In the genomic region with DNA sequence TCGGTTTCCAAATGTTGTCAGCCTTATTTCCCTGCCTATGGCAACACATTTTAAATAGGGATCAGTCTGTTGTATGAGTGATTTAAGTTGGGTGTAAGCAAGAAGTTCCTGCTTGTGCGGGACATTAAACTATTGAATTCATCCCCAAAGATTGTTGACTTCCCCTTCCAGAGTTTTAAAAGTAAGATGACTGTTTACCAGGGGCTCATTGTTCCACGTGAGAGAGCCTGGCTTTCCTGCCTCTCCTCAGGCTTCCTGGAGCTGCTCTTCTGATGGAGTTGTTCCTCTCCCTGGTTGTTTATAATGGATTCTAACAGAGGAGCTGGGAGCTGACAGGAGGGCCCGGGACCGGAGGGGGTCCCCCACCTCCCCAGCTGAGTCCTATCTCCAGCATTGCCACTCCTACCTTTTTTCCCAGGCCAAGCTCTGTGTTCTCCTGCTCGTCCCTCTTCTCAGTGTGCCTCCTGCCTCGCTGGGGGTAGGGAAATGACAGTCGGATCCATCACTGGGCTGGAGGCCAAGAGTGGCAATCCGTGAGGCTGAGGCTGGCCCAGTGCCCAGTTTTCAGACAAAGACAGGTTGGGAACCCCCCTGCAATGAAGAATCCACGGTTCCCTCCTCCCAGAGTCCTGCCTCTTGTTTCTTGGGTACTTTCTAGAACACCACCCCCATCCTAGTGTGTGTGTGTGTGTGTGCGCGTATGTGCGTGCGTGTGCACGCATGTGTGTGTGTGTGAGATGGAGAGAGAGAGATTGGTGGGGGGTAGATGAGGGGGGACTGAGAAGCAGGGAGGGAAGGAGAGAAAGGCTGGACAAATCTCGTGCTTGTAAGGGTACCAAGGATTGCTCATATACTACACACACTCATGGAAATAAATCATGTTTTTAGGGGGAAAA, we compare ENCODE assay signal across 8 cellular contexts.
DNase-seq lines count a peak whose midpoint lies in the region; TF ChIP-seq lines count a peak whose summit lies in the region.

No MANE protein-coding gene starts in this region.

- no peak overlapping the region for H3K14ac ChIP-seq in neuronal stem cell (ENCODE audit: low read length)

- H3K4me1 ChIP-seq in HEK293 (ENCODE audit: control insufficient read depth, insufficient read depth, low read length) (no peaks in the 10 kb centered on the region), breast epithelium (no peaks in the 10 kb centered on the region), neuronal stem cell (ENCODE audit: control insufficient read depth in 2 of 2, insufficient read depth in 1 of 2, low read depth in 1 of 2, low read length in 2 of 2) (no peaks in the 10 kb centered on the region)

- no peak overlapping the region for H3K27ac Mint-ChIP-seq in progenitor cell of endocrine pancreas

- H3K36me3 ChIP-seq in HEK293 (ENCODE audit: control insufficient read depth in 2 of 2, insufficient read depth in 1 of 2, low read length in 2 of 2) (no peaks in the 10 kb centered on the region), breast epithelium (no peaks in the 10 kb centered on the region), neuronal stem cell (replicated peaks in 1 of 2; ENCODE audit: control insufficient read depth in 2 of 2, insufficient read depth in 2 of 2, low read length in 2 of 2) (no peaks in the 10 kb centered on the region), WERI-Rb-1 (no peaks in the 10 kb centered on the region)

- no peak overlapping the region for H2BK12ac ChIP-seq in neuronal stem cell (ENCODE audit: low read length)

- H3K79me1 ChIP-seq in neuronal stem cell (ENCODE audit: low read depth, low read length): no peaks in the 10 kb centered on the region

- H3K4me3 ChIP-seq in HEK293 (ENCODE audit: low read depth, low read length): no peak overlapping the region
- H3K4me3 ChIP-seq in breast epithelium: peak overlapping the region in 1 of 3 donors; percentile 35
- peak overlapping the region in 1 of 2 donors; percentile 53 for H3K4me3 ChIP-seq in neuronal stem cell (ENCODE audit: low read length in 2 of 2)
- H3K4me3 ChIP-seq in WERI-Rb-1 (ENCODE audit: low read depth, low read length): no peak overlapping the region

- CTCF ChIA-PET in HEK293 (lab: Yijun Ruan, JAX): interaction anchor here (0.6 to 1.3 kb wide), 9 partner anchors 8 to 1403 kb away, joined by 3 to 4 read pairs (median 3); no protein-coding TSS in a partner anchor

- H2BK15ac ChIP-seq in neuronal stem cell (ENCODE audit: low read length): no peak overlapping the region

- no peak overlapping the region for H2BK120ac ChIP-seq in neuronal stem cell (ENCODE audit: low read depth, low read length)

- H3K4me3 Mint-ChIP-seq in progenitor cell of endocrine pancreas (ENCODE audit: low read depth): no peak overlapping the region

- no peak overlapping the region for H4K91ac ChIP-seq in neuronal stem cell (ENCODE audit: low read depth, low read length, poor library complexity)

- no peak overlapping the region for H4K8ac ChIP-seq in neuronal stem cell (ENCODE audit: low read depth, low read length)

- H3K4me2 ChIP-seq in neuronal stem cell (ENCODE audit: insufficient read depth, low read length, poor library complexity, severe bottlenecking): no peak overlapping the region

- peaks cover 2% of the 10 kb centered on the region for H3K4me1 Mint-ChIP-seq in progenitor cell of endocrine pancreas (ENCODE audit: low read depth)

- H3K4ac ChIP-seq in neuronal stem cell (ENCODE audit: low read length): no peak overlapping the region

- H3K36me3 Mint-ChIP-seq in progenitor cell of endocrine pancreas (ENCODE audit: insufficient read depth): no peaks in the 10 kb centered on the region

- H2AFZ ChIP-seq in neuronal stem cell (ENCODE audit: low read length): peak overlapping the region; percentile 55

- H2AK5ac ChIP-seq in neuronal stem cell (ENCODE audit: low read depth, low read length): no peak overlapping the region

- H3K9me3 ChIP-seq in HEK293 (ENCODE audit: control insufficient read depth, insufficient read depth, low read depth, low read length): no peaks in the 10 kb centered on the region
- H3K9me3 ChIP-seq in breast epithelium: no peaks in the 10 kb centered on the region
- no peaks in the 10 kb centered on the region for H3K9me3 ChIP-seq in neuronal stem cell (replicated peaks in 1 of 2; ENCODE audit: control insufficient read depth in 2 of 2, insufficient read depth in 1 of 2, low read depth in 1 of 2, low read length in 2 of 2)
- H3K9me3 ChIP-seq in WERI-Rb-1 (ENCODE audit: severe bottlenecking): no peaks in the 10 kb centered on the region

- H3K23ac ChIP-seq in neuronal stem cell (ENCODE audit: low read depth, low read length, poor library complexity): no peak overlapping the region

- peak overlapping the region; percentile 46 for H3K18ac ChIP-seq in neuronal stem cell (ENCODE audit: low read length)

- no peaks in the 10 kb centered on the region for H3K9me3 Mint-ChIP-seq in progenitor cell of endocrine pancreas (ENCODE audit: low read depth)

- no peak overlapping the region for H2BK5ac ChIP-seq in neuronal stem cell (ENCODE audit: low read length)

- intact Hi-C loops in breast epithelium (cut with DNase I; ENCODE audit: low total_unique reads): no loop called here

- no peak overlapping the region for H3K27ac ChIP-seq in HEK293 (ENCODE audit: extremely low read depth, low read depth, low read length)
- H3K27ac ChIP-seq in breast epithelium: peak overlapping the region; percentile 29 to 66
- H3K27ac ChIP-seq in neuronal stem cell (replicated peaks; ENCODE audit: low read length): no peak overlapping the region
- no peak overlapping the region for H3K27ac ChIP-seq in WERI-Rb-1

- H3K27me3 ChIP-seq in breast epithelium: no peaks in the 10 kb centered on the region
- no peaks in the 10 kb centered on the region for H3K27me3 ChIP-seq in neuronal stem cell (ENCODE audit: control insufficient read depth in 3 of 3, insufficient read depth in 3 of 3, low read depth in 1 of 3, low read length in 3 of 3)
- H3K27me3 ChIP-seq in WERI-Rb-1 (ENCODE audit: insufficient read depth, low read depth, severe bottlenecking): no peaks in the 10 kb centered on the region

- no peak overlapping the region for H3K9ac ChIP-seq in neuronal stem cell (ENCODE audit: low read depth, low read length, poor library complexity)

- no peak for TF ChIP-seq POLR2A in breast epithelium (IDR thresholded peaks at IDR 0.05)

- DNase-seq in NCI-H2196 (lab: John Stamatoyannopoulos, UW; ENCODE audit: unreplicated experiment) (peak; percentile 80), breast epithelium (ENCODE audit: low spot score in 2 of 2) (no peak), neuronal stem cell (ENCODE audit: low spot score) (no peak), NOMO-1 (lab: John Stamatoyannopoulos, UW; ENCODE audit: unreplicated experiment in 2 of 2) (no peak), WERI-Rb-1 (no peak), progenitor cell of endocrine pancreas (ENCODE audit: low spot score, unreplicated experiment) (no peak), activated gamma-delta T cell treated with Interleukin-2 at 50 U/mL for 16 hours (no peak)

- no peak for TF ChIP-seq CTCF in HEK293 (tag by site-specific recombination; IDR thresholded peaks at IDR 0.05)
- no peak for TF ChIP-seq CTCF in breast epithelium (IDR thresholded peaks at IDR 0.05)
- TF ChIP-seq CTCF in WERI-Rb-1 (IDR thresholded peaks at IDR 0.05; ENCODE audit: low read depth, low read length): no peak
- no peak for TF ChIP-seq CTCF in progenitor cell of endocrine pancreas (IDR thresholded peaks at IDR 0.05; ENCODE audit: unreplicated experiment)

- no CpG with 5 or more reads among the region's 16 CpGs for WGBS in neuronal stem cell (ENCODE audit: extremely low coverage in 2 of 2, insufficient read length in 2 of 2, insufficient replicate concordance in 1 of 2), 2 donors

- peaks cover 4% of the 10 kb centered on the region for H3K27me3 Mint-ChIP-seq in progenitor cell of endocrine pancreas

- POLR2A ChIA-PET in HEK293 (lab: Yijun Ruan, JAX): no interaction called here

TF ChIP-seq in HEK293, 187 proteins besides CTCF, POLR2A, EP300 and RAD21 (continues in another document):
- TF ChIP-seq ZNF146 (tag by site-specific recombination; IDR thresholded peaks at IDR 0.05) (no peak), ZSCAN30 (tag by site-specific recombination; IDR thresholded peaks at IDR 0.05) (no peak), ZNF223 (tag by site-specific recombination; IDR thresholded peaks at IDR 0.05) (no peak), HOXA7 (CRISPR knock-in tag; IDR thresholded peaks at IDR 0.05; ENCODE audit: borderline replicate concordance) (no peak), ZNF707 (tag by site-specific recombination; IDR thresholded peaks at IDR 0.05) (no peak), ZNF350 (tag by site-specific recombination; IDR thresholded peaks at IDR 0.05) (no peak), AEBP2 (tag by site-specific recombination; IDR thresholded peaks at IDR 0.05; ENCODE audit: borderline replicate concordance) (no peak), ZNF48 (tag by site-specific recombination; IDR thresholded peaks at IDR 0.05) (no peak)
- TF ChIP-seq, protein P1, sequence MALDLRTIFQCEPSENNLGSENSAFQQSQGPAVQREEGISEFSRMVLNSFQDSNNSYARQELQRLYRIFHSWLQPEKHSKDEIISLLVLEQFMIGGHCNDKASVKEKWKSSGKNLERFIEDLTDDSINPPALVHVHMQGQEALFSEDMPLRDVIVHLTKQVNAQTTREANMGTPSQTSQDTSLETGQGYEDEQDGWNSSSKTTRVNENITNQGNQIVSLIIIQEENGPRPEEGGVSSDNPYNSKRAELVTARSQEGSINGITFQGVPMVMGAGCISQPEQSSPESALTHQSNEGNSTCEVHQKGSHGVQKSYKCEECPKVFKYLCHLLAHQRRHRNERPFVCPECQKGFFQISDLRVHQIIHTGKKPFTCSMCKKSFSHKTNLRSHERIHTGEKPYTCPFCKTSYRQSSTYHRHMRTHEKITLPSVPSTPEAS (tag by site-specific recombination; IDR thresholded peaks at IDR 0.05): peak; percentile 44; the same call in 1 of the 2 replicates

Comparison
In these comparisons a context has a peak if more than half of its experiments do, and no peak if none do; other contexts are left out.
1. H3K27ac ChIP-seq: peak in breast epithelium (2 of 2); none in HEK293 (single experiment), neuronal stem cell (single experiment) and WERI-Rb-1 (single experiment).